ENCODE assay signal across 8 cellular contexts in the genomic region with DNA sequence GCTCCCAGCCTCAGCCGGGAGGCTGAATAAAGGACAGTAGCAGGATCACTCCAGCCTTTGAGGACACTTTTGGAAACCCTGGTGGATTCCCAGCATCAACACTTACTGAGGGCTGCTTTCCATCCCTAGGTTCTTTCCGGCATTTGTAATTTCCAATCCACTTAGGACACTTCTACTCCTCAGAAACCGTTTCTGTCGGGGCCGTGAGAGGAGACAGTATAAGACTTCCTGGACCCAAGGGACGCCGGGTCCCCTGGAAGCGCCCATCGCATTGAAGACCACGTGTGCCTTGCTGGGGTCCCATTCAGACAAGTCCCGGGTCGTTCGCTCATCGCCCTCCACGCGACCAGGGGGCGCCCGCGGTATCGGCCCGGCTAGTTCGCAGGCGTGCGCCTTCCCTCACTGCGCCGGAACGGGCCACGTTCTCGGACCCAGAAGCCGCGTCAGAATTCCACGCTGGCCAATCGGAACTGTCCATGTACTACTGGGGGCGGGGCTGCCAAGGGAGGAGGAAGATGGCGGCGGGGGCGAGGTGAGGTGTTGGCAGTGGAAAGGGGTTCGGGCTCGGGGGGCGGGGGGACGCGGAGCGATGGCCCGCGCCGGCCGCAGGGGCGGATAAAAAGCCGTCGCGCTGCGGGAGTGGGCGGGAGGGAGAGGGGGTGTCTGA. TPM values are rescaled to one million over a fixed set of nuclear protein-coding genes. Genes with fewer than 3 reads are reported as not detected.
DNase-seq lines count a peak whose midpoint lies in the region; ATAC-seq and TF ChIP-seq lines count a peak whose summit lies in the region.

NUS1 (plus strand) TSS at position 479 of the 667 bp plus-strand sequence. CDS start 202 bp downstream, outside the sequence.

- H3K4me1 Mint-ChIP-seq in WTC11, result peaks cover 39% of the 10 kb centered on the region

- H3K9me3 Mint-ChIP-seq in WTC11, result peaks cover 13% of the 10 kb centered on the region

- CTCF ChIA-PET in WTC11 (lab: Charles Lee), result no interaction called here

- peak; percentile 98 for ATAC-seq in GM19025 (IDR thresholded peaks at IDR 0.05; ENCODE audit: low read depth, unreplicated experiment)
- ATAC-seq in HG03342 (IDR thresholded peaks at IDR 0.05; ENCODE audit: unreplicated experiment), result peak; percentile 98
- ATAC-seq in WTC11, result peak; percentile 96

- peak within 1 kb of the TSS; percentile 83 to 84 for H3K4me3 ChIP-seq in cardiac fibroblast (replicated peaks in 1 of 2; ENCODE audit: low read depth in 2 of 2, low read length in 2 of 2)

- POLR2A ChIA-PET in WTC11 (lab: Charles Lee), result interaction anchor here (0.6 kb wide), 1 partner anchor 976 kb away, joined by 3 read pairs; the partner anchor contains the start of gene CEP85L

- H3K4me3 Mint-ChIP-seq in WTC11, result peak within 1 kb of the TSS; percentile 87

- H3K27ac Mint-ChIP-seq in WTC11, result peak within 1 kb of the TSS; percentile 88

- DNase-seq in AG09319 (ENCODE audit: extremely low read depth, low read depth) (peak; percentile 83), NCI-H345 (lab: John Stamatoyannopoulos, UW) (peak; percentile 98), WTC11 (ENCODE audit: low spot score) (peak; percentile 99), cardiac fibroblast (ENCODE audit: low read depth in 2 of 2) (peak; percentile 98), iPS-NIHi7 (ENCODE audit: extremely low spot score) (peak; percentile 99), smooth muscle cell of the brain vasculature (ENCODE audit: low read depth, low spot score) (peak; percentile 92)

- peak; percentile 83 for TF ChIP-seq CTCF in AG09319 (IDR thresholded peaks at IDR 0.05; ENCODE audit: low read depth, low read length)
- peak; percentile 42 for TF ChIP-seq CTCF in WTC11 (IDR thresholded peaks at IDR 0.05)
- TF ChIP-seq CTCF in cardiac fibroblast (IDR thresholded peaks at IDR 0.05; ENCODE audit: low read depth, low read length), result peak; percentile 74

- H3K27me3 Mint-ChIP-seq in WTC11 (ENCODE audit: low read depth), result no peaks in the 10 kb centered on the region; the same call in 1 of the 2 replicates

- peaks cover 24% of the 10 kb centered on the region for H3K36me3 Mint-ChIP-seq in WTC11

TF ChIP-seq in WTC11, 78 proteins besides CTCF, POLR2A, EP300 and RAD21 (continues in another document):
- TF ChIP-seq, protein P1, sequence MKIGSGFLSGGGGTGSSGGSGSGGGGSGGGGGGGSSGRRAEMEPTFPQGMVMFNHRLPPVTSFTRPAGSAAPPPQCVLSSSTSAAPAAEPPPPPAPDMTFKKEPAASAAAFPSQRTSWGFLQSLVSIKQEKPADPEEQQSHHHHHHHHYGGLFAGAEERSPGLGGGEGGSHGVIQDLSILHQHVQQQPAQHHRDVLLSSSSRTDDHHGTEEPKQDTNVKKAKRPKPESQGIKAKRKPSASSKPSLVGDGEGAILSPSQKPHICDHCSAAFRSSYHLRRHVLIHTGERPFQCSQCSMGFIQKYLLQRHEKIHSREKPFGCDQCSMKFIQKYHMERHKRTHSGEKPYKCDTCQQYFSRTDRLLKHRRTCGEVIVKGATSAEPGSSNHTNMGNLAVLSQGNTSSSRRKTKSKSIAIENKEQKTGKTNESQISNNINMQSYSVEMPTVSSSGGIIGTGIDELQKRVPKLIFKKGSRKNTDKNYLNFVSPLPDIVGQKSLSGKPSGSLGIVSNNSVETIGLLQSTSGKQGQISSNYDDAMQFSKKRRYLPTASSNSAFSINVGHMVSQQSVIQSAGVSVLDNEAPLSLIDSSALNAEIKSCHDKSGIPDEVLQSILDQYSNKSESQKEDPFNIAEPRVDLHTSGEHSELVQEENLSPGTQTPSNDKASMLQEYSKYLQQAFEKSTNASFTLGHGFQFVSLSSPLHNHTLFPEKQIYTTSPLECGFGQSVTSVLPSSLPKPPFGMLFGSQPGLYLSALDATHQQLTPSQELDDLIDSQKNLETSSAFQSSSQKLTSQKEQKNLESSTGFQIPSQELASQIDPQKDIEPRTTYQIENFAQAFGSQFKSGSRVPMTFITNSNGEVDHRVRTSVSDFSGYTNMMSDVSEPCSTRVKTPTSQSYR (CRISPR knock-in tag; IDR thresholded peaks at IDR 0.05), result 0 out of 2 replicates have a peak, but pooled peaks have one; percentile 55
- TF ChIP-seq CREB1 (CRISPR knock-in tag; IDR thresholded peaks at IDR 0.05) (peak; percentile 66; the same call in 1 of the 2 replicates), AFF4 (CRISPR knock-in tag; IDR thresholded peaks at IDR 0.05; ENCODE audit: borderline replicate concordance) (no peak), FOXK1 (CRISPR knock-in tag; IDR thresholded peaks at IDR 0.05) (peak; percentile 87), GRHL2 (CRISPR knock-in tag; IDR thresholded peaks at IDR 0.05; ENCODE audit: insufficient replicate concordance, severe bottlenecking) (no peak), SMAD3 (CRISPR knock-in tag; IDR thresholded peaks at IDR 0.05; ENCODE audit: borderline replicate concordance) (0 out of 2 replicates have a peak, but pooled peaks have one; percentile 52), TEAD4 (CRISPR knock-in tag; IDR thresholded peaks at IDR 0.05) (no peak), STAT6 (CRISPR knock-in tag; conservative IDR thresholded peaks at IDR 0.05; ENCODE audit: low read depth) (no peak), SP1 (CRISPR knock-in tag; conservative IDR thresholded peaks at IDR 0.05) (peak; percentile 99), ZBTB21 (CRISPR knock-in tag; IDR thresholded peaks at IDR 0.05; ENCODE audit: borderline replicate concordance) (peak; percentile 76; the same call in 1 of the 2 replicates), HMGXB4 (CRISPR knock-in tag; IDR thresholded peaks at IDR 0.05) (peak; percentile 90)
- TF ChIP-seq, protein P2, sequence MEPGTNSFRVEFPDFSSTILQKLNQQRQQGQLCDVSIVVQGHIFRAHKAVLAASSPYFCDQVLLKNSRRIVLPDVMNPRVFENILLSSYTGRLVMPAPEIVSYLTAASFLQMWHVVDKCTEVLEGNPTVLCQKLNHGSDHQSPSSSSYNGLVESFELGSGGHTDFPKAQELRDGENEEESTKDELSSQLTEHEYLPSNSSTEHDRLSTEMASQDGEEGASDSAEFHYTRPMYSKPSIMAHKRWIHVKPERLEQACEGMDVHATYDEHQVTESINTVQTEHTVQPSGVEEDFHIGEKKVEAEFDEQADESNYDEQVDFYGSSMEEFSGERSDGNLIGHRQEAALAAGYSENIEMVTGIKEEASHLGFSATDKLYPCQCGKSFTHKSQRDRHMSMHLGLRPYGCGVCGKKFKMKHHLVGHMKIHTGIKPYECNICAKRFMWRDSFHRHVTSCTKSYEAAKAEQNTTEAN (CRISPR knock-in tag; IDR thresholded peaks at IDR 0.05), result peak; percentile 84

RNA-seq across cellular contexts. Expression of gene NUS1, which starts in this region (rescaled TPM):
- 59.3 to 73.8 TPM (median 62.1 TPM) in 3 replicates for total RNA-seq in WTC11 (2021)

Comparison
In these comparisons a context has a peak if more than half of its experiments do, and no peak if none do; other contexts are left out.
1. Peak in every context shown above with its lines: DNase-seq, ATAC-seq and H3K4me3 ChIP-seq.